1 cellular context compared by ENCODE assay signal in the genomic region with DNA sequence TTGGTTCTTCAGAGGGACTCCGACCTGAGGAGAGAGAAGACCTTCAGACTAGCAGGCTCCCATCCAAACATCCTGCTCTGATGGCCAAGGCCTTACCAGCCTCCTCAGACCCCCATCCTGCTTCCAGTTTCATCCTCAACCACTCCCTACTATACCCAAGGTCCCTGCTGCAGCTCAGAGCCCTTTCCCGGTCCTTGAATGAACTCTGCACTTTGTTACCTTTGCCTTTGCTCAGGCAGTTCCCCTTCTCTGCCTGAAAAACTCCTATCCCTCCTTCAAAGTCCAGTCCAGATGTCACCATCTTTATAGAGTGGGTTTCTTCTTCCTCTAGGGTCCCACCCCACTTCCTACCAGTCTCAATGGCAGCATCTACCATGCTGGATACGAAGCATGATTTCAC.
TF ChIP-seq lines count a peak whose summit lies in the region.

No MANE protein-coding gene starts in this region.

TF ChIP-seq in HEK293, 187 proteins besides CTCF, POLR2A, EP300 and RAD21 (continued from another document):
- TF ChIP-seq, protein P1, sequence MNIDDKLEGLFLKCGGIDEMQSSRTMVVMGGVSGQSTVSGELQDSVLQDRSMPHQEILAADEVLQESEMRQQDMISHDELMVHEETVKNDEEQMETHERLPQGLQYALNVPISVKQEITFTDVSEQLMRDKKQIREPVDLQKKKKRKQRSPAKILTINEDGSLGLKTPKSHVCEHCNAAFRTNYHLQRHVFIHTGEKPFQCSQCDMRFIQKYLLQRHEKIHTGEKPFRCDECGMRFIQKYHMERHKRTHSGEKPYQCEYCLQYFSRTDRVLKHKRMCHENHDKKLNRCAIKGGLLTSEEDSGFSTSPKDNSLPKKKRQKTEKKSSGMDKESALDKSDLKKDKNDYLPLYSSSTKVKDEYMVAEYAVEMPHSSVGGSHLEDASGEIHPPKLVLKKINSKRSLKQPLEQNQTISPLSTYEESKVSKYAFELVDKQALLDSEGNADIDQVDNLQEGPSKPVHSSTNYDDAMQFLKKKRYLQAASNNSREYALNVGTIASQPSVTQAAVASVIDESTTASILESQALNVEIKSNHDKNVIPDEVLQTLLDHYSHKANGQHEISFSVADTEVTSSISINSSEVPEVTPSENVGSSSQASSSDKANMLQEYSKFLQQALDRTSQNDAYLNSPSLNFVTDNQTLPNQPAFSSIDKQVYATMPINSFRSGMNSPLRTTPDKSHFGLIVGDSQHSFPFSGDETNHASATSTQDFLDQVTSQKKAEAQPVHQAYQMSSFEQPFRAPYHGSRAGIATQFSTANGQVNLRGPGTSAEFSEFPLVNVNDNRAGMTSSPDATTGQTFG (tag by site-specific recombination; IDR thresholded peaks at IDR 0.05; ENCODE audit: borderline replicate concordance), result no peak
